In genomic region chr17:54956802-54957201, GRCh38 we compare ENCODE assay signal across 27 cellular contexts. TPM values are rescaled to one million over a fixed set of nuclear protein-coding genes. Genes with fewer than 3 reads are reported as not detected.
DNase-seq lines count a peak whose midpoint lies in the region; FAIRE-seq and TF ChIP-seq lines count a peak whose summit lies in the region.
"Had no signal": no experiment of that assay in that cellular context is flagged by ENCODE, and none has a peak within 500 bp of the region (broad histone marks: within the 10 kb centered on the region; RNA-seq: fewer than 3 reads in every experiment).

No MANE protein-coding gene starts in this region.

- H3K27ac Mint-ChIP-seq in activated CD4-positive, alpha-beta T cell treated with anti-CD3 and anti-CD28 coated beads, Interleukin-2, amount 10 ng/mL, durations not matched to agents 24 days and 14 days: no peak overlapping the region
- H3K27ac Mint-ChIP-seq in endodermal cell (peak overlapping the region; percentile 80), progenitor cell of endocrine pancreas (peak overlapping the region; percentile 46)
- H3K27ac Mint-ChIP-seq: activated CD4-positive, alpha-beta memory T cell treated with anti-CD3 and anti-CD28 coated beads, Interleukin-2, amount 10 ng/mL, durations not matched to agents 7 days and 5 days; activated naive CD4-positive, alpha-beta T cell treated with anti-CD3 and anti-CD28 coated beads for 36 hours; stimulated activated memory B cell treated with anti-CD40 and anti-IgM and Interleukin-4, amounts not matched to agents 10 μg/mL and 1 μg/mL and 100 μg/mL, for 72 hours had no signal

- no peaks in the 10 kb centered on the region for H3K27me3 Mint-ChIP-seq in activated CD4-positive, alpha-beta T cell treated with anti-CD3 and anti-CD28 coated beads, Interleukin-2, amount 10 ng/mL, durations not matched to agents 24 days and 14 days
- H3K27me3 Mint-ChIP-seq in endodermal cell (ENCODE audit: insufficient read depth): no peaks in the 10 kb centered on the region
- H3K27me3 Mint-ChIP-seq in progenitor cell of endocrine pancreas: no peaks in the 10 kb centered on the region
- H3K27me3 Mint-ChIP-seq: activated CD4-positive, alpha-beta memory T cell treated with anti-CD3 and anti-CD28 coated beads, Interleukin-2, amount 10 ng/mL, durations not matched to agents 7 days and 5 days; stimulated activated memory B cell treated with anti-CD40 and anti-IgM and Interleukin-4, amounts not matched to agents 10 μg/mL and 1 μg/mL and 100 μg/mL, for 72 hours had no signal

- H3K27ac ChIP-seq in endodermal cell (ENCODE audit: low read depth, low read length) (no peak overlapping the region), right atrium auricular region (no peak overlapping the region)
- H3K27ac ChIP-seq: foreskin keratinocyte, hepatocyte, ovary, sigmoid colon, SJSA1, thoracic aorta, VCaP had no signal

- H3K9ac ChIP-seq in endodermal cell (ENCODE audit: extremely low read depth, low read length, poor library complexity, severe bottlenecking): no peak overlapping the region

- H3K36me3 ChIP-seq in endodermal cell (ENCODE audit: control insufficient read depth, insufficient read depth, low read length) (peaks cover 81% of the 10 kb centered on the region), right atrium auricular region (peaks cover 31% of the 10 kb centered on the region)
- H3K36me3 ChIP-seq: ovary had no signal

- no peaks in the 10 kb centered on the region for H3K9me3 Mint-ChIP-seq in activated CD4-positive, alpha-beta T cell treated with anti-CD3 and anti-CD28 coated beads, Interleukin-2, amount 10 ng/mL, durations not matched to agents 24 days and 14 days
- H3K9me3 Mint-ChIP-seq in endodermal cell: no peaks in the 10 kb centered on the region
- H3K9me3 Mint-ChIP-seq in progenitor cell of endocrine pancreas (ENCODE audit: low read depth): no peaks in the 10 kb centered on the region
- H3K9me3 Mint-ChIP-seq: activated CD4-positive, alpha-beta memory T cell treated with anti-CD3 and anti-CD28 coated beads, Interleukin-2, amount 10 ng/mL, durations not matched to agents 7 days and 5 days; activated naive CD4-positive, alpha-beta T cell treated with anti-CD3 and anti-CD28 coated beads for 36 hours; stimulated activated memory B cell treated with anti-CD40 and anti-IgM and Interleukin-4, amounts not matched to agents 10 μg/mL and 1 μg/mL and 100 μg/mL, for 72 hours had no signal

- H3K4me1 ChIP-seq in endodermal cell (ENCODE audit: control insufficient read depth, insufficient read depth, low read length): no peaks in the 10 kb centered on the region
- no peaks in the 10 kb centered on the region for H3K4me1 ChIP-seq in right atrium auricular region
- H3K4me1 ChIP-seq: foreskin keratinocyte, sigmoid colon, SJSA1 had no signal

- H3K9me3 ChIP-seq in endodermal cell (ENCODE audit: control insufficient read depth, low read length) (no peaks in the 10 kb centered on the region), right atrium auricular region (no peaks in the 10 kb centered on the region)
- H3K9me3 ChIP-seq: ovary, sigmoid colon, SJSA1, thoracic aorta had no signal

- H3K4me3 ChIP-seq in endodermal cell (ENCODE audit: low read length) (no peak overlapping the region), right atrium auricular region (no peak overlapping the region)
- H3K4me3 ChIP-seq: hepatocyte, ovary, sigmoid colon, SJSA1, thoracic aorta had no signal

- H3K4me1 Mint-ChIP-seq in activated CD4-positive, alpha-beta T cell treated with anti-CD3 and anti-CD28 coated beads, Interleukin-2, amount 10 ng/mL, durations not matched to agents 24 days and 14 days: no peaks in the 10 kb centered on the region
- H3K4me1 Mint-ChIP-seq in endodermal cell (peaks cover 5% of the 10 kb centered on the region), progenitor cell of endocrine pancreas (ENCODE audit: low read depth) (no peaks in the 10 kb centered on the region)
- H3K4me1 Mint-ChIP-seq: activated CD4-positive, alpha-beta memory T cell treated with anti-CD3 and anti-CD28 coated beads, Interleukin-2, amount 10 ng/mL, durations not matched to agents 7 days and 5 days; stimulated activated memory B cell treated with anti-CD40 and anti-IgM and Interleukin-4, amounts not matched to agents 10 μg/mL and 1 μg/mL and 100 μg/mL, for 72 hours had no signal

- TF ChIP-seq CTCF in endodermal cell (conservative IDR thresholded peaks at IDR 0.05) (no peak), progenitor cell of endocrine pancreas (IDR thresholded peaks at IDR 0.05; ENCODE audit: unreplicated experiment) (no peak), right atrium auricular region (IDR thresholded peaks at IDR 0.05) (no peak)

- no peak for FAIRE-seq in urothelium cell line (lab: Jason Lieb, UNC)
- FAIRE-seq: G401.6 had no signal

- intact Hi-C loops in activated CD4-positive, alpha-beta T cell treated with anti-CD3 and anti-CD28 coated beads, Interleukin-2, amount 10 ng/mL, durations not matched to agents 24 days and 14 days (cut with micrococcal nuclease): no loop called here

- WGBS in endodermal cell (ENCODE audit: insufficient coverage in 1 of 2, insufficient read length in 1 of 2), 2 experiments: 71 to 74% methylated on average over 2 of the region's 2 CpGs

- peaks cover 20% of the 10 kb centered on the region for H3K36me3 Mint-ChIP-seq in activated CD4-positive, alpha-beta T cell treated with anti-CD3 and anti-CD28 coated beads, Interleukin-2, amount 10 ng/mL, durations not matched to agents 24 days and 14 days (ENCODE audit: low read depth)
- H3K36me3 Mint-ChIP-seq in endodermal cell (ENCODE audit: low read depth): peaks cover 65% of the 10 kb centered on the region
- peaks cover 27% of the 10 kb centered on the region for H3K36me3 Mint-ChIP-seq in progenitor cell of endocrine pancreas (ENCODE audit: insufficient read depth)

- peak; percentile 39 for DNase-seq in activated CD4-positive, alpha-beta T cell treated with anti-CD3 and anti-CD28 coated beads, Interleukin-2, amount 10 ng/mL, durations not matched to agents 24 days and 14 days
- DNase-seq in activated CD4-positive, alpha-beta T cell treated with anti-CD3 and anti-CD28 coated beads, Interleukin-2, amount 50 U/mL, for 48 hours: no peak
- DNase-seq in NCI-H524 (lab: John Stamatoyannopoulos, UW) (peak; percentile 99 to 100), endodermal cell (no peak), progenitor cell of endocrine pancreas (ENCODE audit: low spot score, unreplicated experiment) (no peak), right atrium auricular region (ENCODE audit: low spot score) (no peak), urothelium cell line (ENCODE audit: low spot score) (no peak)
- no peak for DNase-seq in stimulated activated naive CD4-positive, alpha-beta T cell treated with Interleukin-2 at 50 U/mL for 16 hours (lab: John Stamatoyannopoulos, UW)
- DNase-seq: activated CD4-positive, alpha-beta memory T cell treated with anti-CD3 and anti-CD28 coated beads, Interleukin-2, amount 10 ng/mL, durations not matched to agents 7 days and 5 days; activated naive CD4-positive, alpha-beta T cell treated with anti-CD3 and anti-CD28 coated beads for 36 hours; activated T-cell treated with anti-CD3 and anti-CD28 coated beads for 4 hours; anterior cingulate cortex; caudate nucleus; foreskin keratinocyte; KG1; MV-4-11; NCI-H1930; NCI-H510A treated with DMSO at 0.1 percent for 48 hours; ovary; sigmoid colon; T-helper 2 cell had no signal

- H3K27me3 ChIP-seq in endodermal cell (ENCODE audit: control insufficient read depth, insufficient read depth, low read length, poor library complexity, severe bottlenecking) (no peaks in the 10 kb centered on the region), right atrium auricular region (no peaks in the 10 kb centered on the region)
- H3K27me3 ChIP-seq: foreskin keratinocyte, hepatocyte, ovary, sigmoid colon, SJSA1 had no signal

- H3K4me3 Mint-ChIP-seq in activated CD4-positive, alpha-beta T cell treated with anti-CD3 and anti-CD28 coated beads, Interleukin-2, amount 10 ng/mL, durations not matched to agents 24 days and 14 days: no peak overlapping the region
- H3K4me3 Mint-ChIP-seq in endodermal cell (no peak overlapping the region), progenitor cell of endocrine pancreas (ENCODE audit: low read depth) (no peak overlapping the region)
- H3K4me3 Mint-ChIP-seq: activated CD4-positive, alpha-beta memory T cell treated with anti-CD3 and anti-CD28 coated beads, Interleukin-2, amount 10 ng/mL, durations not matched to agents 7 days and 5 days; activated naive CD4-positive, alpha-beta T cell treated with anti-CD3 and anti-CD28 coated beads for 36 hours; stimulated activated memory B cell treated with anti-CD40 and anti-IgM and Interleukin-4, amounts not matched to agents 10 μg/mL and 1 μg/mL and 100 μg/mL, for 72 hours had no signal

RNA-seq across cellular contexts. Expression of gene COX11, which starts 11.7 kb away (rescaled TPM):
- total RNA-seq in activated CD4-positive, alpha-beta T cell treated with anti-CD3 and anti-CD28 coated beads, Interleukin-2, amount 10 ng/mL, durations not matched to agents 24 days and 14 days: 46.1 and 48.2 TPM in 2 replicates
- total RNA-seq in endodermal cell (10 to 100 TPM; 85.3 to 86.2 TPM), progenitor cell of endocrine pancreas (69.2 and 72.6 TPM in 2 replicates), right atrium auricular region (10 to 100 TPM; 57.1 to 75.3 TPM)
- polyA plus RNA-seq in endodermal cell (2013, experiment 1 of 2): 57.1 TPM
- polyA plus RNA-seq in endodermal cell (2013, experiment 2 of 2): 61.5 TPM

RNA-seq across cellular contexts. Expression of gene STXBP4, which starts 11.8 kb away (rescaled TPM):
- total RNA-seq in activated CD4-positive, alpha-beta T cell treated with anti-CD3 and anti-CD28 coated beads, Interleukin-2, amount 10 ng/mL, durations not matched to agents 24 days and 14 days: 8.2 and 9.2 TPM in 2 replicates
- 10 to 100 TPM; 15.5 to 18.0 TPM for total RNA-seq in endodermal cell
- polyA plus RNA-seq in endodermal cell (2013, experiment 1 of 2): 9.2 TPM
- 10.4 TPM for polyA plus RNA-seq in endodermal cell (2013, experiment 2 of 2)
- 45.0 and 49.3 TPM in 2 replicates for total RNA-seq in progenitor cell of endocrine pancreas
- 10 to 100 TPM in 1 of 2 donors, 1 to 10 TPM in 1; 3.9 to 17.1 TPM for total RNA-seq in right atrium auricular region

RNA-seq across cellular contexts. Expression of gene TOM1L1, which starts 56.1 kb away (rescaled TPM):
- 0.45 and 0.56 TPM in 2 replicates for total RNA-seq in activated CD4-positive, alpha-beta T cell treated with anti-CD3 and anti-CD28 coated beads, Interleukin-2, amount 10 ng/mL, durations not matched to agents 24 days and 14 days
- total RNA-seq in endodermal cell: 10 to 100 TPM; 54.9 to 55.6 TPM
- polyA plus RNA-seq in endodermal cell (2013, experiment 1 of 2): 30.7 TPM
- 31.3 TPM for polyA plus RNA-seq in endodermal cell (2013, experiment 2 of 2)
- 83.1 and 91.2 TPM in 2 replicates for total RNA-seq in progenitor cell of endocrine pancreas
- 10 to 100 TPM; 16.0 to 18.2 TPM for total RNA-seq in right atrium auricular region

Comparison
In these comparisons a context has a peak if more than half of its experiments do, and no peak if none do; other contexts are left out.
1. DNase-seq: peak in activated CD4-positive, alpha-beta T cell treated with anti-CD3 and anti-CD28 coated beads, Interleukin-2, amount 10 ng/mL, durations not matched to agents 24 days and 14 days (single experiment) and NCI-H524 (2 of 2); none in activated CD4-positive, alpha-beta T cell treated with anti-CD3 and anti-CD28 coated beads, Interleukin-2, amount 50 U/mL, for 48 hours (0 of 2), endodermal cell (single experiment), progenitor cell of endocrine pancreas (single experiment), right atrium auricular region (single experiment), stimulated activated naive CD4-positive, alpha-beta T cell treated with Interleukin-2 at 50 U/mL for 16 hours (single experiment) and urothelium cell line (single experiment).
2. RNA of gene TOM1L1, which starts 56.1 kb away (total RNA-seq): 83.1 to 91.2 TPM in progenitor cell of endocrine pancreas, 54.9 to 55.6 TPM in endodermal cell and 16.0 to 18.2 TPM in right atrium auricular region; 0.45 to 0.56 TPM in activated CD4-positive, alpha-beta T cell treated with anti-CD3 and anti-CD28 coated beads, Interleukin-2, amount 10 ng/mL, durations not matched to agents 24 days and 14 days; every median in the first group is over 10 times any median in the second.